ENCODE assay signal across 15 cellular contexts in the genomic region with DNA sequence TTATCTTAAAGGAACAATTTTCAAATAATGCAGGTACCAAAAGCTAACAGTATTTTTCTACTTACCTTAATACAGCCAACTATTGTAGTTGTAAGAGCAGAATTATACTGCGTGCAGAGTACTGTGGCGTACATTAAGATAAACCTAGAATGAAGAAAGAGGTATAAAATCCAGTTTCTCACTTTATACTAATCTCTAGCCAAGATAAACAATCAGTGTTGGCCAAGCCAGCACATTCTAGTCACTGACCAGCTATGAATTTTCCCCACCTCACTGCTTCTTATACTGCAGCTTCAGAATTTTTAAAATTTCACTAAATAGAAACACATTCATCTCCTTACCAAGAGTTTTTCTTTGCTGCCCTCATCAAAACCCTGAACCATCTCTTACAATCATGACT. TPM values are rescaled to one million over a fixed set of nuclear protein-coding genes. Genes with fewer than 3 reads are reported as not detected.
DNase-seq lines count a peak whose midpoint lies in the region; FAIRE-seq and TF ChIP-seq lines count a peak whose summit lies in the region.
"Had no signal": no experiment of that assay in that cellular context is flagged by ENCODE, and none has a peak within 500 bp of the region (broad histone marks: within the 10 kb centered on the region; RNA-seq: fewer than 3 reads in every experiment).

No MANE protein-coding gene starts in this region.

- H3K4me3 ChIP-seq in thyroid gland (replicated peaks in 1 of 3) (no peak overlapping the region), suprapubic skin (no peak overlapping the region)
- H3K4me3 ChIP-seq: upper lobe of right lung had no signal

- no peak for TF ChIP-seq EP300 in suprapubic skin (IDR thresholded peaks at IDR 0.05)

- no peaks in the 10 kb centered on the region for H3K9me3 Mint-ChIP-seq in activated naive CD4-positive, alpha-beta T cell treated with anti-CD3 and anti-CD28 coated beads, Interleukin-2, amount 50 U/mL, for 24 hours

- no peak for DNase-seq in activated naive CD4-positive, alpha-beta T cell treated with anti-CD3 and anti-CD28 coated beads, Interleukin-2, amount 50 U/mL, for 16 hours
- DNase-seq in dermis blood vessel endothelial cell, result peak; percentile 40
- peak; percentile 34 to 60 for DNase-seq in lung microvascular endothelial cell (ENCODE audit: low read depth in 2 of 2)
- no peak for DNase-seq in thyroid gland
- no peak for DNase-seq in foreskin melanocyte
- DNase-seq in frontal cortex (ENCODE audit: low spot score in 2 of 2), result no peak
- no peak for DNase-seq in suprapubic skin (ENCODE audit: low spot score in 2 of 2)
- DNase-seq: H7, NCI-H146, NCI-H774, SHP77 treated with DMSO at 0.1 percent for 48 hours, upper lobe of right lung had no signal

- no peak for FAIRE-seq in frontal cortex (lab: Jason Lieb, UNC)
- FAIRE-seq: A204.1 had no signal

- H3K4me1 ChIP-seq in thyroid gland, result peaks cover 25 to 33% of the 10 kb centered on the region in 2 donors
- peaks cover 5% of the 10 kb centered on the region for H3K4me1 ChIP-seq in suprapubic skin
- H3K4me1 ChIP-seq: upper lobe of right lung had no signal

- TF ChIP-seq CTCF in thyroid gland (IDR thresholded peaks at IDR 0.05) (no peak), suprapubic skin (IDR thresholded peaks at IDR 0.05) (no peak)

- no peaks in the 10 kb centered on the region for H3K27me3 ChIP-seq in thyroid gland
- no peaks in the 10 kb centered on the region for H3K27me3 ChIP-seq in suprapubic skin
- H3K27me3 ChIP-seq: upper lobe of right lung had no signal

- H3K27ac ChIP-seq in thyroid gland (peak overlapping the region; percentile 53 to 83 (median 71)), suprapubic skin (no peak overlapping the region)
- H3K27ac ChIP-seq: upper lobe of right lung had no signal

- TF ChIP-seq POLR2A in thyroid gland (IDR thresholded peaks at IDR 0.05) (no peak), suprapubic skin (IDR thresholded peaks at IDR 0.05) (no peak)

- no peaks in the 10 kb centered on the region for H3K9me3 ChIP-seq in thyroid gland
- H3K9me3 ChIP-seq in suprapubic skin, result no peaks in the 10 kb centered on the region
- H3K9me3 ChIP-seq: upper lobe of right lung had no signal

- H3K27me3 Mint-ChIP-seq in activated naive CD4-positive, alpha-beta T cell treated with anti-CD3 and anti-CD28 coated beads, Interleukin-2, amount 50 U/mL, for 24 hours, result no peaks in the 10 kb centered on the region
- H3K27me3 Mint-ChIP-seq: activated naive CD8-positive, alpha-beta T cell had no signal

- H3K36me3 ChIP-seq in thyroid gland (no peaks in the 10 kb centered on the region), suprapubic skin (peaks cover 46% of the 10 kb centered on the region)

- intact Hi-C loops in thyroid gland (cut with DNase I), result no loop called here

- H3K4me3 Mint-ChIP-seq in activated naive CD4-positive, alpha-beta T cell treated with anti-CD3 and anti-CD28 coated beads, Interleukin-2, amount 50 U/mL, for 24 hours, result no peak overlapping the region
- H3K4me3 Mint-ChIP-seq: activated naive CD8-positive, alpha-beta T cell had no signal

- peak overlapping the region; percentile 30 for H3K27ac Mint-ChIP-seq in activated naive CD4-positive, alpha-beta T cell treated with anti-CD3 and anti-CD28 coated beads, Interleukin-2, amount 50 U/mL, for 24 hours
- H3K27ac Mint-ChIP-seq: activated naive CD8-positive, alpha-beta T cell had no signal

- 52 to 56% methylated on average over 2 of the region's 2 CpGs for WGBS in thyroid gland, 2 donors
- 95% methylated on average over 2 of the region's 2 CpGs for WGBS in suprapubic skin

- H3K36me3 Mint-ChIP-seq in activated naive CD4-positive, alpha-beta T cell treated with anti-CD3 and anti-CD28 coated beads, Interleukin-2, amount 50 U/mL, for 24 hours, result peaks cover 32% of the 10 kb centered on the region

- no peaks in the 10 kb centered on the region for H3K4me1 Mint-ChIP-seq in activated naive CD4-positive, alpha-beta T cell treated with anti-CD3 and anti-CD28 coated beads, Interleukin-2, amount 50 U/mL, for 24 hours

RNA-seq across cellular contexts. Expression of a gene that starts 33.6 kb away (rescaled TPM):
- total RNA-seq in dermis blood vessel endothelial cell (5.9 and 7.0 TPM in 2 replicates), lung microvascular endothelial cell (2.6 and 4.4 TPM in 2 replicates), thyroid gland (10 to 100 TPM; 15.3 to 22.7 (median 17.0) TPM), frontal cortex (9.4 TPM), suprapubic skin (10 to 100 TPM; 11.3 to 20.3 (median 17.4) TPM)

Comparison
In these comparisons a context has a peak if more than half of its experiments do, and no peak if none do; other contexts are left out.
1. DNase-seq: peak in dermis blood vessel endothelial cell (single experiment) and lung microvascular endothelial cell (2 of 2); none in activated naive CD4-positive, alpha-beta T cell treated with anti-CD3 and anti-CD28 coated beads, Interleukin-2, amount 50 U/mL, for 16 hours (single experiment), thyroid gland (0 of 2), foreskin melanocyte (single experiment), frontal cortex (0 of 2) and suprapubic skin (0 of 2).